ENCODE assay signal across 11 cellular contexts in the genomic region with DNA sequence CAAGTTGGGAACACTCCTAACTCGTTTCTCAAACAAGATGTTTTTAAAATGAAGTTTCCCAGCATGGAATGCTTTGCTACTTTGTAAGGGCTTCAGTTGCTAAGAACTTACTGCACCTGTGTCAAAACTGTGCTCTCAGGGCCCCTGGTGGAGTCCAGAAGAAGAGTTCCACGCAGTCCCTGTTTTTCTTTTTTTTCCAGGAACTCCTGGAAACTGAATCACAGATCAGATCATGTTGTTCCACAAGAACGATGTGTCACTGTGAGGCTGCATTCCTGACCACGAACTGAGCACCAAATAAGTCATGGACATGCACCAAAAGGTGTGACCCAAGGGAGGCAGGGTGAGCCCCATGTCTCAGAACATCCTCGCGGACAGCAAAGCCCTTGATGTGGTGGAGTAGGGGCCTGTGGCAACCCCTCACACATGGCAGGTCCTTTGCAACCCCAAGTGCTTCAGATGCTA.
DNase-seq lines count a peak whose midpoint lies in the region; TF ChIP-seq lines count a peak whose summit lies in the region.
"Had no signal": no experiment of that assay in that cellular context is flagged by ENCODE, and none has a peak within 500 bp of the region (broad histone marks: within the 10 kb centered on the region; RNA-seq: fewer than 3 reads in every experiment).

No MANE protein-coding gene starts in this region.

- H3K27me3 ChIP-seq in PC-9 (ENCODE audit: insufficient read depth, low read depth) (no peaks in the 10 kb centered on the region), esophagus muscularis mucosa (no peaks in the 10 kb centered on the region)

- WGBS in esophagus muscularis mucosa: 21% methylated on average over 6 of the region's 6 CpGs

- no peak for TF ChIP-seq POLR2A in esophagus muscularis mucosa (IDR thresholded peaks at IDR 0.05; ENCODE audit: low read depth)

- peak overlapping the region; percentile 84 for H3K27ac ChIP-seq in PC-9
- H3K27ac ChIP-seq in esophagus muscularis mucosa (replicated peaks in 1 of 4): peak overlapping the region; percentile 78 to 89 (median 86)

- CTCF ChIA-PET in PC-9 (lab: Charles Lee): interaction anchor here (0.6 to 1.0 kb wide), 2 partner anchors 16 to 1198 kb away, joined by 3 to 6 read pairs; no protein-coding TSS in a partner anchor

- H3K36me3 ChIP-seq in PC-9 (ENCODE audit: low read depth) (no peaks in the 10 kb centered on the region), esophagus muscularis mucosa (no peaks in the 10 kb centered on the region)

- H3F3A ChIP-seq in PC-9 (ENCODE audit: insufficient read depth, low read depth): peaks cover 16% of the 10 kb centered on the region; the same call in 1 of the 2 replicates

- TF ChIP-seq CTCF in AG10803 (conservative IDR thresholded peaks at IDR 0.05; ENCODE audit: low read length) (peak; percentile 55), PC-9 (conservative IDR thresholded peaks at IDR 0.05) (no peak; the same call in 1 of the 2 replicates), esophagus muscularis mucosa (IDR thresholded peaks at IDR 0.05) (peak in 2 of 3 experiments; percentile 50), glutamatergic neuron (IDR thresholded peaks at IDR 0.05; ENCODE audit: partially characterized antibody, unreplicated experiment) (no peak)

- no peaks in the 10 kb centered on the region for H3K27me3 Mint-ChIP-seq in glutamatergic neuron (ENCODE audit: unreplicated experiment)

- H4K20me1 ChIP-seq in PC-9 (ENCODE audit: insufficient read depth): no peaks in the 10 kb centered on the region

- peak; percentile 82 for DNase-seq in AG10803 (ENCODE audit: low read depth)
- DNase-seq in PC-9: peak; percentile 73 to 91
- no peak for DNase-seq in esophagus muscularis mucosa (ENCODE audit: extremely low spot score)
- peak; percentile 40 for DNase-seq in non-pigmented ciliary epithelial cell (ENCODE audit: low read depth)
- DNase-seq in glutamatergic neuron: no peak
- DNase-seq in central memory CD4-positive, alpha-beta T cell: no peak
- DNase-seq in AML-193 (lab: John Stamatoyannopoulos, UW): no peak
- DNase-seq in germinal center (ENCODE audit: low spot score): no peak
- DNase-seq: effector CD8-positive, alpha-beta T cell; H7; T1000 had no signal

- no peaks in the 10 kb centered on the region for H3K9me3 ChIP-seq in PC-9 (ENCODE audit: insufficient read depth, low read depth)
- H3K9me3 ChIP-seq in esophagus muscularis mucosa: peaks cover 0 to 4% (median 0%) of the 10 kb centered on the region in 4 donors

- H3K4me3 Mint-ChIP-seq in glutamatergic neuron (ENCODE audit: unreplicated experiment): no peak overlapping the region

- no peak overlapping the region for H3K27ac Mint-ChIP-seq in glutamatergic neuron (ENCODE audit: unreplicated experiment)

- H3K9me2 ChIP-seq in PC-9 (ENCODE audit: insufficient read depth): no peaks in the 10 kb centered on the region

- no TSS peak for BruUV-seq in PC-9 (replicated peaks; lab: Mats Ljungman, UMichigan)

- peaks cover 15% of the 10 kb centered on the region for H3K36me3 Mint-ChIP-seq in glutamatergic neuron (ENCODE audit: unreplicated experiment)

- H2AFZ ChIP-seq in PC-9: no peak overlapping the region; the same call in 1 of the 2 replicates

- H3K4me1 Mint-ChIP-seq in glutamatergic neuron (ENCODE audit: low read depth, unreplicated experiment): peaks cover 2% of the 10 kb centered on the region

- no peak overlapping the region for H3K4me3 ChIP-seq in AG10803 (ENCODE audit: low read length)
- H3K4me3 ChIP-seq in PC-9: no peak overlapping the region
- peak overlapping the region in 3 of 4 donors; percentile 7 to 26 (median 18) for H3K4me3 ChIP-seq in esophagus muscularis mucosa

- H3K4me1 ChIP-seq in PC-9 (replicated peaks; ENCODE audit: insufficient read depth) (peaks cover 28% of the 10 kb centered on the region), esophagus muscularis mucosa (peaks cover 25 to 38% (median 32%) of the 10 kb centered on the region in 4 donors)

- peaks cover 6% of the 10 kb centered on the region for H3K9me3 Mint-ChIP-seq in glutamatergic neuron (ENCODE audit: unreplicated experiment)

- peak; percentile 89 for TF ChIP-seq EP300 in esophagus muscularis mucosa (IDR thresholded peaks at IDR 0.05)

- intact Hi-C loops in PC-9 (cut with micrococcal nuclease; ENCODE audit: unreplicated experiment) (loop anchor here (1.0 to 5.0 kb wide), 3 partner anchors 12 to 292 kb away; partner anchors contain the start of gene DYRK1A), esophagus muscularis mucosa (cut with DNase I) (loop anchor here (5.0 to 10.0 kb wide), 2 partner anchors 284 to 392 kb away; partner anchors contain the start of gene VPS26C)

- H3K79me2 ChIP-seq in PC-9 (ENCODE audit: low read depth): no peaks in the 10 kb centered on the region

- peak overlapping the region; percentile 58 for H3K4me2 ChIP-seq in PC-9

- POLR2A ChIA-PET in PC-9 (lab: Charles Lee; ENCODE audit: unreplicated experiment): interaction anchor here (0.6 kb wide), 1 partner anchor 625 kb away, joined by 3 read pairs; no protein-coding TSS in a partner anchor

Comparison
In these comparisons a context has a peak if more than half of its experiments do, and no peak if none do; other contexts are left out.
1. DNase-seq: peak in AG10803 (single experiment), PC-9 (2 of 2) and non-pigmented ciliary epithelial cell (single experiment); none in esophagus muscularis mucosa (single experiment), glutamatergic neuron (single experiment), central memory CD4-positive, alpha-beta T cell (single experiment), AML-193 (0 of 2) and germinal center (single experiment).
2. H3K4me3 ChIP-seq: peak in esophagus muscularis mucosa (3 of 4); none in AG10803 (single experiment) and PC-9 (single experiment).
3. CTCF ChIP-seq: peak in AG10803 (single experiment) and esophagus muscularis mucosa (2 of 3); none in PC-9 (single experiment) and glutamatergic neuron (single experiment).